ENCODE assay signal across 14 cellular contexts in genomic region chr10:1736972-1737221, GRCh38. TPM values are rescaled to one million over a fixed set of nuclear protein-coding genes. Genes with fewer than 3 reads are reported as not detected.
DNase-seq lines count a peak whose midpoint lies in the region; ATAC-seq and TF ChIP-seq lines count a peak whose summit lies in the region.
"Had no signal": no experiment of that assay in that cellular context is flagged by ENCODE, and none has a peak within 500 bp of the region (broad histone marks: within the 10 kb centered on the region; RNA-seq: fewer than 3 reads in every experiment).

No MANE protein-coding gene starts in this region.

- H3K36me3 ChIP-seq in parathyroid adenoma (ENCODE audit: control insufficient read depth, insufficient read depth, low read length) = no peaks in the 10 kb centered on the region
- H3K36me3 ChIP-seq: SJSA1 had no signal

- peak overlapping the region; percentile 85 for H3K4me2 ChIP-seq in parathyroid adenoma (ENCODE audit: low read length)

- H3K27ac ChIP-seq in parathyroid adenoma = peak overlapping the region; percentile 57
- H3K27ac ChIP-seq: body of pancreas, SJSA1 had no signal

- peak overlapping the region; percentile 70 for H2AFZ ChIP-seq in parathyroid adenoma

- H3K4me1 ChIP-seq in parathyroid adenoma = peaks cover 4% of the 10 kb centered on the region
- H3K4me1 ChIP-seq: SJSA1 had no signal

- TF ChIP-seq CTCF in GM12865 (IDR thresholded peaks at IDR 0.05; ENCODE audit: insufficient read depth, low read depth, low read length, missing control alignments) = no peak
- TF ChIP-seq CTCF in epithelial cell of proximal tubule (conservative IDR thresholded peaks at IDR 0.05; ENCODE audit: low read depth, low read length) = no peak
- TF ChIP-seq CTCF in parathyroid adenoma (IDR thresholded peaks at IDR 0.05) = no peak

- H3K27me3 ChIP-seq in parathyroid adenoma (ENCODE audit: control insufficient read depth, insufficient read depth, low read length) = no peaks in the 10 kb centered on the region

- H3K79me2 ChIP-seq in parathyroid adenoma = peaks cover 3% of the 10 kb centered on the region

- peak overlapping the region; percentile 29 for H3K9ac ChIP-seq in parathyroid adenoma

- H3K4me3 ChIP-seq in GM12865 (ENCODE audit: low read depth, low read length) (peak overlapping the region; percentile 86), epithelial cell of proximal tubule (ENCODE audit: low read depth, low read length) (peak overlapping the region; percentile 37), parathyroid adenoma (ENCODE audit: low read depth, low read length) (peak overlapping the region; percentile 45)
- H3K4me3 ChIP-seq: body of pancreas, SJSA1 had no signal

- no peaks in the 10 kb centered on the region for H3K9me3 ChIP-seq in parathyroid adenoma (ENCODE audit: control insufficient read depth, low read length)
- H3K9me3 ChIP-seq: body of pancreas, SJSA1 had no signal

- no peak for DNase-seq in GM12865 (ENCODE audit: low read depth)
- no peak for DNase-seq in epithelial cell of proximal tubule (ENCODE audit: low read depth)
- no peak for DNase-seq in T1000 (lab: John Stamatoyannopoulos, UW)
- DNase-seq in stimulated activated naive CD4-positive, alpha-beta T cell treated with Interleukin-2 at 50 U/mL for 16 hours (lab: John Stamatoyannopoulos, UW) = no peak
- DNase-seq: activated CD8-positive, alpha-beta memory T cell treated with anti-CD3 and anti-CD28 coated beads for 24 hours had no signal

- ATAC-seq in HG03460 (IDR thresholded peaks at IDR 0.05; ENCODE audit: unreplicated experiment) (peak; percentile 23), HG03045 (IDR thresholded peaks at IDR 0.05; ENCODE audit: unreplicated experiment) (no peak), HG02571 (IDR thresholded peaks at IDR 0.05; ENCODE audit: unreplicated experiment) (no peak)

RNA-seq across cellular contexts. Expression of gene ADARB2, which starts 0.4 kb away (rescaled TPM):
- under 0.01 and 0.63 TPM in 2 replicates for total RNA-seq in epithelial cell of proximal tubule
- total RNA-seq: fibroblast of villous mesenchyme, HepG2, SJSA1, ureter had no signal
